In the genomic region with DNA sequence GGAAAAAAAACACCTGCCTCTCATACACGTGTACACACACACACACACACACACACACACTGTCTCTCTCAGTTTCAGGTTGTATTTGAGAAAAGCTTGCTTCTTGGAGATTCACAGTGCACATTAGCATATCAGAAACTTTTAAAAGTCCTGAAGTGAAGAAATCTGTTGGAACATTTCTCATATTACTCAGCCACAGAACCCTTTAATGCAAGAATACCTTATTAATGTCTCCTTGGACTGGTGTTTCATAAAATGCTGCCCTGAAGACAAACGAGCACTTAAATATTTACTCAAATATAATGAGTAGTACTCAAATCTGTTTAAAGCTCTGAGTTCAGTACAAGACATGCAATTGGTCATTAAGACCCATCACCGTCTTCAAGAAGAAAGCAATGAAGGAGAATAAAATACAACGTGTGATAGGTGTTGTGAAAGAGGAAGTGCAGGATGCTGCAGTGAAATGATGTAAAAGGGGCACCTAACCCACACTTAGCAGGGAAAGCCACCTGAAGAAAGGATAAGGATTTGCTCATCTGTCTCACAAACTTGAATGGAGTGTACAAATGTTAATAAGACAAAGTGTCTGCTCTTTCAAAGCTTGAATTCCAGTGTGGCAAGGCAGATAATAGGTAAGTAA, we compare ENCODE assay signal across 22 cellular contexts. TPM values are rescaled to one million over a fixed set of nuclear protein-coding genes. Genes with fewer than 3 reads are reported as not detected.
A peak's percentile ranks its signal among the peaks of the same experiment; 100 is the strongest.
DNase-seq lines count a peak whose midpoint lies in the region; ATAC-seq, FAIRE-seq and TF ChIP-seq lines count a peak whose summit lies in the region.
"Had no signal": no experiment of that assay in that cellular context is flagged by ENCODE, and none has a peak within 500 bp of the region (broad histone marks: within the 10 kb centered on the region; RNA-seq: fewer than 3 reads in every experiment).

No MANE protein-coding gene starts in this region.

- H4K20me1 ChIP-seq in SK-N-SH (ENCODE audit: insufficient read depth) (no peaks in the 10 kb centered on the region), PC-3 (ENCODE audit: low read length) (no peaks in the 10 kb centered on the region)

- no peak for TF ChIP-seq RAD21 in SK-N-SH (IDR thresholded peaks at IDR 0.05; ENCODE audit: low read length)

- H3K9me3 ChIP-seq in SK-N-SH, result no peaks in the 10 kb centered on the region
- no peaks in the 10 kb centered on the region for H3K9me3 ChIP-seq in PC-3 (ENCODE audit: low read length)
- peaks cover 0 to 3% of the 10 kb centered on the region in 2 donors for H3K9me3 ChIP-seq in kidney (ENCODE audit: control insufficient read depth in 1 of 2, low read length in 2 of 2)
- H3K9me3 ChIP-seq: pancreas, right lobe of liver, suprapubic skin had no signal

- intact Hi-C loops in PC-3 (cut with micrococcal nuclease), result no loop called here
- intact Hi-C loops in kidney (cut with DNase I), result no loop called here

- CTCF ChIA-PET in SK-N-SH (lab: Yijun Ruan, JAX), result no interaction called here
- CTCF ChIA-PET in PC-3 (lab: Charles Lee), result interaction anchor here (0.6 kb wide), 1 partner anchor 10 kb away, joined by 3 read pairs; no protein-coding TSS in a partner anchor

- FAIRE-seq in kidney (lab: Jason Lieb, UNC), result no peak
- FAIRE-seq: keratinocyte, pancreas had no signal

- peaks cover 9% of the 10 kb centered on the region for H3K4me1 Mint-ChIP-seq in type B pancreatic cell (ENCODE audit: unreplicated experiment)
- H3K4me1 Mint-ChIP-seq: activated CD4-positive, alpha-beta T cell treated with anti-CD3 and anti-CD28 coated beads, Interleukin-2, amount 10 ng/mL, durations not matched to agents 7 days and 5 days; naive thymus-derived CD4-positive, alpha-beta T cell had no signal

- peaks cover 95% of the 10 kb centered on the region for H3K79me2 ChIP-seq in SK-N-SH (ENCODE audit: insufficient read depth)
- H3K79me2 ChIP-seq in PC-3 (ENCODE audit: low read length), result no peaks in the 10 kb centered on the region

- no peak for ATAC-seq in SK-N-SH treated with all-trans-retinoic acid at 6 μM for 48 hours
- peak; percentile 29; the same call in 1 of the 2 replicates for ATAC-seq in PC-3
- ATAC-seq in GM21529 (IDR thresholded peaks at IDR 0.05; ENCODE audit: unreplicated experiment), result no peak
- ATAC-seq: foreskin keratinocyte; naive thymus-derived CD4-positive, alpha-beta T cell; pancreas; right lobe of liver; T-cell had no signal

- no peaks in the 10 kb centered on the region for H3K9me2 ChIP-seq in SK-N-SH
- no peaks in the 10 kb centered on the region for H3K9me2 ChIP-seq in PC-3 (replicated peaks; ENCODE audit: low read length)

- POLR2A ChIA-PET in SK-N-SH (lab: Yijun Ruan, JAX) (no interaction called here), PC-3 (lab: Charles Lee; ENCODE audit: unreplicated experiment) (no interaction called here)

- H2AFZ ChIP-seq in SK-N-SH (ENCODE audit: low read depth) (no peak overlapping the region), PC-3 (ENCODE audit: low read length) (no peak overlapping the region)

- H3K27me3 ChIP-seq in SK-N-SH (ENCODE audit: insufficient read depth) (no peaks in the 10 kb centered on the region), PC-3 (ENCODE audit: low read length) (no peaks in the 10 kb centered on the region)
- H3K27me3 ChIP-seq: foreskin keratinocyte, pancreas, right lobe of liver, suprapubic skin had no signal

- peak overlapping the region; percentile 68 for H3K4me2 ChIP-seq in SK-N-SH
- no peak overlapping the region for H3K4me2 ChIP-seq in PC-3 (ENCODE audit: low read length)

- no peaks in the 10 kb centered on the region for H3K27me3 Mint-ChIP-seq in type B pancreatic cell

- peaks cover 12% of the 10 kb centered on the region for H3K9me3 Mint-ChIP-seq in type B pancreatic cell
- H3K9me3 Mint-ChIP-seq: activated CD4-positive, alpha-beta T cell treated with anti-CD3 and anti-CD28 coated beads, Interleukin-2, amount 10 ng/mL, durations not matched to agents 7 days and 5 days; CD14-positive monocyte; naive thymus-derived CD4-positive, alpha-beta T cell; T-cell had no signal

- DNase-seq in SK-N-SH (no peak), PC-3 (no peak), fibroblast of mammary gland (ENCODE audit: low read depth) (peak; percentile 35), germinal center (ENCODE audit: low spot score) (no peak), kidney (no peak), type B pancreatic cell (ENCODE audit: extremely low spot score, unreplicated experiment) (no peak)
- DNase-seq: activated CD4-positive, alpha-beta T cell treated with anti-CD3 and anti-CD28 coated beads, Interleukin-2, amount 10 ng/mL, durations not matched to agents 7 days and 5 days; foreskin keratinocyte; H7; mammary epithelial cell; naive thymus-derived CD4-positive, alpha-beta T cell; NCI-H510A treated with DMSO at 0.1 percent for 48 hours; pancreas; right lobe of liver; Right ventricle myocardium superior; T-cell had no signal

- H3F3A ChIP-seq in SK-N-SH (replicated peaks; ENCODE audit: insufficient read depth) (peaks cover 25% of the 10 kb centered on the region), PC-3 (ENCODE audit: low read length, unreplicated experiment) (no peaks in the 10 kb centered on the region)

- no peak for TF ChIP-seq EP300 in SK-N-SH (IDR thresholded peaks at IDR 0.05; ENCODE audit: borderline replicate concordance in 1 of 2, low read depth in 1 of 2, low read length in 1 of 2)

- TF ChIP-seq CTCF in SK-N-SH (IDR thresholded peaks at IDR 0.05) (no peak), PC-3 (conservative IDR thresholded peaks at IDR 0.05; ENCODE audit: low read depth, low read length) (no peak), fibroblast of mammary gland (conservative IDR thresholded peaks at IDR 0.05; ENCODE audit: control insufficient read depth, insufficient read depth, low read depth, low read length) (no peak), kidney (IDR thresholded peaks at IDR 0.05; ENCODE audit: borderline replicate concordance, extremely low read depth, insufficient read depth) (no peak), type B pancreatic cell (conservative IDR thresholded peaks at IDR 0.05) (no peak)

- H3K27ac Mint-ChIP-seq in type B pancreatic cell, result no peak overlapping the region
- H3K27ac Mint-ChIP-seq: activated CD4-positive, alpha-beta T cell treated with anti-CD3 and anti-CD28 coated beads, Interleukin-2, amount 10 ng/mL, durations not matched to agents 7 days and 5 days; naive thymus-derived CD4-positive, alpha-beta T cell; T-cell had no signal

- H3K36me3 ChIP-seq in SK-N-SH (replicated peaks in 1 of 2; ENCODE audit: control insufficient read depth in 1 of 2, insufficient read depth in 2 of 2, low read length in 1 of 2), result peaks cover 0 to 2% of the 10 kb centered on the region in 2 experiments
- H3K36me3 ChIP-seq in PC-3 (ENCODE audit: low read depth, low read length), result no peaks in the 10 kb centered on the region
- no peaks in the 10 kb centered on the region for H3K36me3 ChIP-seq in kidney (ENCODE audit: control insufficient read depth in 1 of 2, insufficient read depth in 2 of 2, low read length in 2 of 2)
- H3K36me3 ChIP-seq: pancreas, right lobe of liver, suprapubic skin had no signal

- H3K9ac ChIP-seq in SK-N-SH (no peak overlapping the region), PC-3 (ENCODE audit: low read length) (no peak overlapping the region), kidney (ENCODE audit: low read length in 2 of 2) (no peak overlapping the region)

- H3K4me1 ChIP-seq in SK-N-SH (ENCODE audit: control insufficient read depth in 1 of 2, insufficient read depth in 2 of 2, low read depth in 1 of 2, low read length in 1 of 2), result peaks cover 5 to 54% of the 10 kb centered on the region in 2 experiments
- H3K4me1 ChIP-seq in PC-3 (ENCODE audit: insufficient read depth, low read length), result peaks cover 34% of the 10 kb centered on the region
- H3K4me1 ChIP-seq in kidney (ENCODE audit: control insufficient read depth in 1 of 2, insufficient read depth in 1 of 2, low read depth in 1 of 2, low read length in 2 of 2), result no peaks in the 10 kb centered on the region
- H3K4me1 ChIP-seq: pancreas, right lobe of liver, suprapubic skin had no signal

- no TSS peak for BruUV-seq in PC-3 (replicated peaks; lab: Mats Ljungman, UMichigan)

- peaks cover 12% of the 10 kb centered on the region for H3K36me3 Mint-ChIP-seq in type B pancreatic cell
- H3K36me3 Mint-ChIP-seq: CD14-positive monocyte; naive thymus-derived CD4-positive, alpha-beta T cell; T-cell had no signal

- 61% methylated on average over 4 of the region's 4 CpGs for WGBS in SK-N-SH (ENCODE audit: low lambda C conversion rate)

- peak overlapping the region; percentile 58 to 66; a peak in 3 of 4 replicates for H3K27ac ChIP-seq in SK-N-SH (ENCODE audit: low read depth in 2 of 2, low read length in 1 of 2)
- H3K27ac ChIP-seq in PC-3 (ENCODE audit: low read length), result no peak overlapping the region
- H3K27ac ChIP-seq in kidney (ENCODE audit: low read depth in 2 of 2, low read length in 2 of 2), result no peak overlapping the region
- H3K27ac ChIP-seq: foreskin keratinocyte, pancreas, right lobe of liver, suprapubic skin had no signal

- H3K4me3 Mint-ChIP-seq in type B pancreatic cell, result no peak overlapping the region
- H3K4me3 Mint-ChIP-seq: activated CD4-positive, alpha-beta T cell treated with anti-CD3 and anti-CD28 coated beads, Interleukin-2, amount 10 ng/mL, durations not matched to agents 7 days and 5 days; CD14-positive monocyte; naive thymus-derived CD4-positive, alpha-beta T cell; T-cell had no signal

- no peak overlapping the region for H3K4me3 ChIP-seq in SK-N-SH (ENCODE audit: low read depth in 2 of 2, low read length in 1 of 2)
- no peak overlapping the region for H3K4me3 ChIP-seq in PC-3 (ENCODE audit: low read length)
- no peak overlapping the region for H3K4me3 ChIP-seq in fibroblast of mammary gland (ENCODE audit: control insufficient read depth, low read depth, low read length)
- H3K4me3 ChIP-seq in kidney (ENCODE audit: low read length in 2 of 2), result no peak overlapping the region
- H3K4me3 ChIP-seq: pancreas, right lobe of liver, suprapubic skin had no signal

TF ChIP-seq in SK-N-SH treated with all-trans-retinoic acid at 6 μM for 48 hours, 23 proteins besides CTCF, POLR2A, EP300 and RAD21 (continues in another document):
- TF ChIP-seq TOX (CRISPR knock-in tag; IDR thresholded peaks at IDR 0.05; ENCODE audit: borderline replicate concordance) (no peak), TCF4 (CRISPR knock-in tag; IDR thresholded peaks at IDR 0.05; ENCODE audit: borderline replicate concordance) (no peak)

RNA-seq across cellular contexts. Expression of a gene that starts 57.0 kb away (rescaled TPM):
- polyA plus RNA-seq in SK-N-SH (2012; rRNA removed) (10.0 and 10.1 TPM in 2 replicates), kidney (ENCODE audit: insufficient read depth, low read depth, low replicate concordance) (2.6 TPM)
- 11.0 and 11.4 TPM in 2 replicates for polyA plus RNA-seq in SK-N-SH (2012; cell fraction: cytosol; rRNA removed)
- 16.8 and 19.1 TPM in 2 replicates for polyA plus RNA-seq in SK-N-SH (2012; cell fraction: nucleus; rRNA removed)
- total RNA-seq in PC-3 (2014; rRNA removed) (1.2 TPM in 2 replicates), kidney (3.4 TPM), type B pancreatic cell (ENCODE audit: low replicate concordance) (4.8 and 24.9 TPM in 2 replicates)
- total RNA-seq: activated CD4-positive, alpha-beta T cell treated with anti-CD3 and anti-CD28 coated beads, Interleukin-2, amount 10 ng/mL, durations not matched to agents 7 days and 5 days; OCI-LY7 had no signal
- polyA plus RNA-seq: CD14-positive monocyte, foreskin keratinocyte had no signal

Comparison
In these comparisons a context has a peak if more than half of its experiments do, and no peak if none do; other contexts are left out.
1. H3K27ac ChIP-seq: peak in SK-N-SH (2 of 2); none in PC-3 (single experiment) and kidney (0 of 2).